Comparison of ENCODE assay signal across 1 cellular context in genomic region chr12:55927588-55928502, GRCh38.
TF ChIP-seq lines count a peak whose summit lies in the region.

PYM1 (minus strand) TSS chr12:55927894; CDS start chr12:55927761, 133 bp downstream.

TF ChIP-seq in K562, 482 proteins besides CTCF, POLR2A, EP300 and RAD21 (continued from another document and continues in another):
- TF ChIP-seq MBD1 (CRISPR knock-in tag; IDR thresholded peaks at IDR 0.05): no peak
- TF ChIP-seq RFX1 (IDR thresholded peaks at IDR 0.05): no peak
- TF ChIP-seq NCOR1 (IDR thresholded peaks at IDR 0.05): no peak; the same call in none of the 2 replicates
- TF ChIP-seq ZNF551 (CRISPR knock-in tag; IDR thresholded peaks at IDR 0.05): no peak
- no peak for TF ChIP-seq HNRNPUL1 (IDR thresholded peaks at IDR 0.05; ENCODE audit: low read length)
- no peak for TF ChIP-seq ZNF407 (IDR thresholded peaks at IDR 0.05; ENCODE audit: low read depth)
- TF ChIP-seq PYGO2 (tag; IDR thresholded peaks at IDR 0.05): no peak
- no peak for TF ChIP-seq TAL1 (IDR thresholded peaks at IDR 0.05)
- peak in 1 of 2 experiments; percentile 30 for TF ChIP-seq E2F6 (IDR thresholded peaks at IDR 0.05; ENCODE audit: borderline replicate concordance in 1 of 2, extremely low read depth in 1 of 2, insufficient read depth in 1 of 2, insufficient read length in 1 of 2, low read depth in 1 of 2, low read length in 1 of 2, poor library complexity in 1 of 2, severe bottlenecking in 1 of 2)
- TF ChIP-seq ZNF445 (CRISPR knock-in tag; IDR thresholded peaks at IDR 0.05; ENCODE audit: low read depth): no peak
- no peak for TF ChIP-seq E2F8 (IDR thresholded peaks at IDR 0.05; ENCODE audit: low read depth, partially characterized antibody)
- no peak for TF ChIP-seq CBFA2T3 (IDR thresholded peaks at IDR 0.05)
- TF ChIP-seq CEBPB (tag; IDR thresholded peaks at IDR 0.05): no peak
- no peak for TF ChIP-seq USF1 (CRISPR knock-in tag; IDR thresholded peaks at IDR 0.05)
- TF ChIP-seq ARID2 (IDR thresholded peaks at IDR 0.05): no peak
- no peak for TF ChIP-seq MTF1 (CRISPR knock-in tag; IDR thresholded peaks at IDR 0.05; ENCODE audit: borderline replicate concordance)
- no peak for TF ChIP-seq ZFP1 (CRISPR knock-in tag; IDR thresholded peaks at IDR 0.05)
- no peak for TF ChIP-seq ZC3H11A (IDR thresholded peaks at IDR 0.05; ENCODE audit: low read depth, low read length)
- peak; percentile 18 for TF ChIP-seq TFE3 (CRISPR knock-in tag; IDR thresholded peaks at IDR 0.05)
- no peak for TF ChIP-seq USF2 (CRISPR knock-in tag; IDR thresholded peaks at IDR 0.05)
- TF ChIP-seq MBD2 (IDR thresholded peaks at IDR 0.05; ENCODE audit: borderline replicate concordance, low read depth): 0 out of 2 replicates have a peak, but pooled peaks have one; percentile 1
- TF ChIP-seq RAD51 (IDR thresholded peaks at IDR 0.05; ENCODE audit: borderline replicate concordance, low read depth): no peak
- no peak for TF ChIP-seq ZNF507 (tag; conservative IDR thresholded peaks at IDR 0.05)
- TF ChIP-seq ZSCAN29 (IDR thresholded peaks at IDR 0.05): peak; percentile 81; the same call in 1 of the 2 replicates
- TF ChIP-seq ELF2 (CRISPR knock-in tag; IDR thresholded peaks at IDR 0.05): no peak
- no peak for TF ChIP-seq MAFK (IDR thresholded peaks at IDR 0.05; ENCODE audit: low read length)
- no peak for TF ChIP-seq REST (CRISPR knock-in tag; IDR thresholded peaks at IDR 0.05; ENCODE audit: low read depth)
- no peak for TF ChIP-seq PHB2 (IDR thresholded peaks at IDR 0.05; ENCODE audit: low read depth)
- no peak for TF ChIP-seq U2AF2 (optimal IDR thresholded peaks at IDR 0.05; ENCODE audit: low read depth, low read length)
- TF ChIP-seq ASH1L (IDR thresholded peaks at IDR 0.05; ENCODE audit: borderline replicate concordance, low read depth, partially characterized antibody): no peak
- no peak for TF ChIP-seq ZBTB43 (CRISPR knock-in tag; IDR thresholded peaks at IDR 0.05)
- TF ChIP-seq SMARCE1 (IDR thresholded peaks at IDR 0.05): no peak
- TF ChIP-seq TOE1 (IDR thresholded peaks at IDR 0.05; ENCODE audit: borderline replicate concordance): peak; percentile 17; the same call in 1 of the 2 replicates
- 0 out of 2 replicates have a peak, but pooled peaks have one; percentile 62 for TF ChIP-seq TOE1 (CRISPR knock-in tag; IDR thresholded peaks at IDR 0.05; ENCODE audit: borderline replicate concordance, low read depth)
- no peak for TF ChIP-seq MCM3 (IDR thresholded peaks at IDR 0.05)
- TF ChIP-seq ZKSCAN3 (CRISPR knock-in tag; IDR thresholded peaks at IDR 0.05): no peak
- TF ChIP-seq NR2C1 (IDR thresholded peaks at IDR 0.05): peak; percentile 91
- peak; percentile 94 for TF ChIP-seq NR2C1 (tag; IDR thresholded peaks at IDR 0.05)
- no peak for TF ChIP-seq MCM7 (IDR thresholded peaks at IDR 0.05)
- TF ChIP-seq ZBTB17 (CRISPR knock-in tag; IDR thresholded peaks at IDR 0.05): 0 out of 2 replicates have a peak, but pooled peaks have one; percentile 13
- no peak for TF ChIP-seq KLF13 (tag; IDR thresholded peaks at IDR 0.05; ENCODE audit: borderline replicate concordance, low read depth)
